8 cellular contexts compared by ENCODE assay signal in genomic region chr3:99774467-99774866, GRCh38. TPM values are rescaled to one million over a fixed set of nuclear protein-coding genes. Genes with fewer than 3 reads are reported as not detected.
DNase-seq lines count a peak whose midpoint lies in the region; ATAC-seq and TF ChIP-seq lines count a peak whose summit lies in the region.

No MANE protein-coding gene starts in this region.

- peaks cover 12% of the 10 kb centered on the region for H3K4me1 ChIP-seq in OCI-LY3 (ENCODE audit: low read length)

- no peaks in the 10 kb centered on the region for H3K9me3 ChIP-seq in OCI-LY3 (ENCODE audit: insufficient read depth, low read length)

- no peaks in the 10 kb centered on the region for H3K36me3 ChIP-seq in OCI-LY3 (replicated peaks; ENCODE audit: low read depth, low read length)

- no peak overlapping the region for H3K4me3 ChIP-seq in OCI-LY3 (ENCODE audit: low read length)
- H3K4me3 ChIP-seq in dorsolateral prefrontal cortex = no peak overlapping the region

- intact Hi-C loops in dorsolateral prefrontal cortex (cut with DNase I) = no loop called here

- TF ChIP-seq CTCF in OCI-LY3 (IDR thresholded peaks at IDR 0.05; ENCODE audit: low read depth, low read length) (no peak), omental fat pad (IDR thresholded peaks at IDR 0.05) (no peak), dorsolateral prefrontal cortex (IDR thresholded peaks at IDR 0.05 in 54 of 56, conservative IDR thresholded peaks at IDR 0.05 in 2 of 56; ENCODE audit: low read depth in 1 of 56, partially characterized antibody in 56 of 56) (no peak)

- DNase-seq in omental fat pad (ENCODE audit: low spot score) (no peak), D341Med (ENCODE audit: low spot score) (no peak), RPMI8226 (no peak), NCI-H1105 treated with DMSO at 0.1 percent for 48 hours (lab: John Stamatoyannopoulos, UW) (no peak), dorsolateral prefrontal cortex (no peak)

- no peaks in the 10 kb centered on the region for H4K20me1 ChIP-seq in OCI-LY3 (ENCODE audit: insufficient read depth, low read length)

- no peaks in the 10 kb centered on the region for H3K79me2 ChIP-seq in OCI-LY3 (ENCODE audit: low read length)

- ATAC-seq in GM18873 (IDR thresholded peaks at IDR 0.05; ENCODE audit: low FRiP score, unreplicated experiment) (peak; percentile 97), HG02610 (IDR thresholded peaks at IDR 0.05; ENCODE audit: unreplicated experiment) (peak; percentile 98), omental fat pad (ENCODE audit: low FRiP score) (peak; percentile 59)

- H3K9ac ChIP-seq in OCI-LY3 (ENCODE audit: low read length) = no peak overlapping the region

- H2AFZ ChIP-seq in OCI-LY3 (ENCODE audit: low read depth, low read length) = no peak overlapping the region

- H3K27me3 ChIP-seq in OCI-LY3 (ENCODE audit: low read depth, low read length) (peaks cover 27% of the 10 kb centered on the region), dorsolateral prefrontal cortex (peaks cover 0 to under 1% (median 0%) of the 10 kb centered on the region in 45 donors)

- no peak overlapping the region for H3K27ac ChIP-seq in OCI-LY3 (ENCODE audit: low read length)
- no peak overlapping the region for H3K27ac ChIP-seq in dorsolateral prefrontal cortex

- peak overlapping the region; percentile 28; the same call in 1 of the 2 replicates for H3K4me2 ChIP-seq in OCI-LY3 (ENCODE audit: low read length)

RNA-seq across cellular contexts. Expression of gene CMSS1, which starts 43.2 kb away (rescaled TPM):
- 10 to 100 TPM; 16.9 to 29.3 (median 21.1) TPM for total RNA-seq in omental fat pad
- total RNA-seq in dorsolateral prefrontal cortex = 10 to 100 TPM; 13.7 to 69.0 (median 39.0) TPM
